1 cellular context compared by ENCODE assay signal in the genomic region with DNA sequence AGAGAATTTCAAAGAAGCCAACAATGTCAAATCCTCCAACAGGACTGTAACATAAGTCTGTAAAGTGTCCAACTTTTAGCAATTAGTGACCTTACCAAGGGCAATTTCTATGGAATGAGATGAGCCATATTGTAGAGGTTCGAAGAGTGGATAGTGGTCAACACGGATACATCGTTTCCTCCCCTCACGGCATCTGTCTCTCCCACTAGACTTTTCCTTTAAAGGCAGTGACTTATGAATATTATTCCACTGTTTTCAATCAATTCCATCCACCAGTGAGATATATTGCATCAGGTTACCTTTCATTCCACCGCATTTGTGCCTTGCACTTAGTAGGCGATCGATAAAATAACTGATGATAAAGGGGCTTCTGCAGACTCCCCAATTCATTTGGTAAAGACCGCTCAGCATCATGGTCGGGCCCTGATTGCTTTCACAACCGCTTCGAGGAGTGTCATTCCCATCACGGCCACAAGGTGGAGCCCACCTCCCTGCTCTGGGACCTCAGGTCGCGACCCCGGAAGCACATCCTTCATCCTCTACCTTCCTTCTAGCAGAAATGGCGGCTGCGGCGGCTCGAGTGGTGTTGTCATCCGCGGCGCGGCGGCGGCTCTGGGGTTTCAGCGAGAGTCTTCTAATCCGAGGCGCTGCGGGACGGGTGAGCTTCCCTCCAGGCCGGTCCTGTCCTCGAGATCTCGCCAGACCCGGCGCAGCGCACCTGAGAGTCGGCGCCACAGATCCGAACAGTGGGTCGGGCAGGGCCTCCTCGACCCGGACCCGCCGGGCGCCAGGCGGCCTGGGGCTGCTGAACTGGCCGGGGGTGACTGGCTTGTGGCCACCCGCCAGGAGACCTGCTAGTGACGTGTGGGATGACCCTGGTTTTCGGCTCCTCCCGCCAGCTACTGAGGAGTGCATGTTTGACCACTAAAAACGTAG.
TF ChIP-seq lines count a peak whose summit lies in the region.

A gene with protein sequence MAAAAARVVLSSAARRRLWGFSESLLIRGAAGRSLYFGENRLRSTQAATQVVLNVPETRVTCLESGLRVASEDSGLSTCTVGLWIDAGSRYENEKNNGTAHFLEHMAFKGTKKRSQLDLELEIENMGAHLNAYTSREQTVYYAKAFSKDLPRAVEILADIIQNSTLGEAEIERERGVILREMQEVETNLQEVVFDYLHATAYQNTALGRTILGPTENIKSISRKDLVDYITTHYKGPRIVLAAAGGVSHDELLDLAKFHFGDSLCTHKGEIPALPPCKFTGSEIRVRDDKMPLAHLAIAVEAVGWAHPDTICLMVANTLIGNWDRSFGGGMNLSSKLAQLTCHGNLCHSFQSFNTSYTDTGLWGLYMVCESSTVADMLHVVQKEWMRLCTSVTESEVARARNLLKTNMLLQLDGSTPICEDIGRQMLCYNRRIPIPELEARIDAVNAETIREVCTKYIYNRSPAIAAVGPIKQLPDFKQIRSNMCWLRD (plus strand): TSS at position 535 of the 936 bp plus-strand sequence. CDS start 25 bp downstream, at position 560.

TF ChIP-seq in HepG2, 621 proteins besides CTCF, POLR2A, EP300 and RAD21 (continued from another document and continues in another):
- no peak for TF ChIP-seq SRSF4 (IDR thresholded peaks at IDR 0.05; ENCODE audit: low read depth, low read length, poor library complexity, severe bottlenecking)
- no peak for TF ChIP-seq ZNF282 (IDR thresholded peaks at IDR 0.05; ENCODE audit: partially characterized antibody)
- TF ChIP-seq ZNF337 (CRISPR knock-in tag; IDR thresholded peaks at IDR 0.05; ENCODE audit: borderline replicate concordance, low read depth) = no peak
- TF ChIP-seq TOE1 (CRISPR knock-in tag; IDR thresholded peaks at IDR 0.05) = peak; percentile 70; the same call in 1 of the 2 replicates
- peak; percentile 71; the same call in 1 of the 2 replicates for TF ChIP-seq ZNF772 (CRISPR knock-in tag; IDR thresholded peaks at IDR 0.05)
- peak; percentile 93 for TF ChIP-seq ELF3 (CRISPR knock-in tag; IDR thresholded peaks at IDR 0.05)
- no peak for TF ChIP-seq RNF2 (conservative IDR thresholded peaks at IDR 0.05; ENCODE audit: low read depth)
- TF ChIP-seq ZNF598 (CRISPR knock-in tag; IDR thresholded peaks at IDR 0.05; ENCODE audit: borderline replicate concordance) = no peak; the same call in 1 of the 2 replicates
- TF ChIP-seq FLYWCH1 (CRISPR knock-in tag; IDR thresholded peaks at IDR 0.05) = no peak
- peak; percentile 77; the same call in 1 of the 2 replicates for TF ChIP-seq EED (CRISPR knock-in tag; IDR thresholded peaks at IDR 0.05)
- TF ChIP-seq ZNF746 (CRISPR knock-in tag; IDR thresholded peaks at IDR 0.05) = no peak
- TF ChIP-seq PITX1 (CRISPR knock-in tag; IDR thresholded peaks at IDR 0.05) = 0 out of 2 replicates have a peak, but pooled peaks have one; percentile 60
- no peak for TF ChIP-seq HDAC6 (IDR thresholded peaks at IDR 0.05; ENCODE audit: low read depth, low read length)
- TF ChIP-seq, protein P1, sequence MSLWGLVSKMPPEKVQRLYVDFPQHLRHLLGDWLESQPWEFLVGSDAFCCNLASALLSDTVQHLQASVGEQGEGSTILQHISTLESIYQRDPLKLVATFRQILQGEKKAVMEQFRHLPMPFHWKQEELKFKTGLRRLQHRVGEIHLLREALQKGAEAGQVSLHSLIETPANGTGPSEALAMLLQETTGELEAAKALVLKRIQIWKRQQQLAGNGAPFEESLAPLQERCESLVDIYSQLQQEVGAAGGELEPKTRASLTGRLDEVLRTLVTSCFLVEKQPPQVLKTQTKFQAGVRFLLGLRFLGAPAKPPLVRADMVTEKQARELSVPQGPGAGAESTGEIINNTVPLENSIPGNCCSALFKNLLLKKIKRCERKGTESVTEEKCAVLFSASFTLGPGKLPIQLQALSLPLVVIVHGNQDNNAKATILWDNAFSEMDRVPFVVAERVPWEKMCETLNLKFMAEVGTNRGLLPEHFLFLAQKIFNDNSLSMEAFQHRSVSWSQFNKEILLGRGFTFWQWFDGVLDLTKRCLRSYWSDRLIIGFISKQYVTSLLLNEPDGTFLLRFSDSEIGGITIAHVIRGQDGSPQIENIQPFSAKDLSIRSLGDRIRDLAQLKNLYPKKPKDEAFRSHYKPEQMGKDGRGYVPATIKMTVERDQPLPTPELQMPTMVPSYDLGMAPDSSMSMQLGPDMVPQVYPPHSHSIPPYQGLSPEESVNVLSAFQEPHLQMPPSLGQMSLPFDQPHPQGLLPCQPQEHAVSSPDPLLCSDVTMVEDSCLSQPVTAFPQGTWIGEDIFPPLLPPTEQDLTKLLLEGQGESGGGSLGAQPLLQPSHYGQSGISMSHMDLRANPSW (CRISPR knock-in tag; IDR thresholded peaks at IDR 0.05; ENCODE audit: borderline replicate concordance) = peak; percentile 79; the same call in 1 of the 2 replicates
- TF ChIP-seq, protein P2, sequence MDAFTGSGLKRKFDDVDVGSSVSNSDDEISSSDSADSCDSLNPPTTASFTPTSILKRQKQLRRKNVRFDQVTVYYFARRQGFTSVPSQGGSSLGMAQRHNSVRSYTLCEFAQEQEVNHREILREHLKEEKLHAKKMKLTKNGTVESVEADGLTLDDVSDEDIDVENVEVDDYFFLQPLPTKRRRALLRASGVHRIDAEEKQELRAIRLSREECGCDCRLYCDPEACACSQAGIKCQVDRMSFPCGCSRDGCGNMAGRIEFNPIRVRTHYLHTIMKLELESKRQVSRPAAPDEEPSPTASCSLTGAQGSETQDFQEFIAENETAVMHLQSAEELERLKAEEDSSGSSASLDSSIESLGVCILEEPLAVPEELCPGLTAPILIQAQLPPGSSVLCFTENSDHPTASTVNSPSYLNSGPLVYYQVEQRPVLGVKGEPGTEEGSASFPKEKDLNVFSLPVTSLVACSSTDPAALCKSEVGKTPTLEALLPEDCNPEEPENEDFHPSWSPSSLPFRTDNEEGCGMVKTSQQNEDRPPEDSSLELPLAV (CRISPR knock-in tag; conservative IDR thresholded peaks at IDR 0.05; ENCODE audit: low read depth) = no peak
- peak; percentile 78 for TF ChIP-seq STAG1 (CRISPR knock-in tag; IDR thresholded peaks at IDR 0.05)
- TF ChIP-seq CCDC6 (CRISPR knock-in tag; IDR thresholded peaks at IDR 0.05) = no peak
- no peak; the same call in 1 of the 2 replicates for TF ChIP-seq ZBTB20 (CRISPR knock-in tag; IDR thresholded peaks at IDR 0.05; ENCODE audit: borderline replicate concordance, low read depth)
- 0 out of 2 replicates have a peak, but pooled peaks have one; percentile 42 for TF ChIP-seq ZNF136 (CRISPR knock-in tag; IDR thresholded peaks at IDR 0.05; ENCODE audit: low read depth)
- no peak for TF ChIP-seq GLMP (CRISPR knock-in tag; IDR thresholded peaks at IDR 0.05; ENCODE audit: borderline replicate concordance)
- TF ChIP-seq MAF1 (CRISPR knock-in tag; IDR thresholded peaks at IDR 0.05; ENCODE audit: borderline replicate concordance) = 0 out of 2 replicates have a peak, but pooled peaks have one; percentile 37
- peak; percentile 100 for TF ChIP-seq NR2C2 (CRISPR knock-in tag; IDR thresholded peaks at IDR 0.05; ENCODE audit: borderline replicate concordance)
- no peak for TF ChIP-seq ZMYM2 (CRISPR knock-in tag; IDR thresholded peaks at IDR 0.05)
- no peak for TF ChIP-seq CAMTA2 (CRISPR knock-in tag; IDR thresholded peaks at IDR 0.05; ENCODE audit: borderline replicate concordance)
- no peak for TF ChIP-seq SMAD9 (CRISPR knock-in tag; IDR thresholded peaks at IDR 0.05)
- peak; percentile 71; the same call in 1 of the 2 replicates for TF ChIP-seq RCOR2 (CRISPR knock-in tag; IDR thresholded peaks at IDR 0.05)
- TF ChIP-seq ZNF7 (CRISPR knock-in tag; IDR thresholded peaks at IDR 0.05) = no peak
- TF ChIP-seq, protein P3, sequence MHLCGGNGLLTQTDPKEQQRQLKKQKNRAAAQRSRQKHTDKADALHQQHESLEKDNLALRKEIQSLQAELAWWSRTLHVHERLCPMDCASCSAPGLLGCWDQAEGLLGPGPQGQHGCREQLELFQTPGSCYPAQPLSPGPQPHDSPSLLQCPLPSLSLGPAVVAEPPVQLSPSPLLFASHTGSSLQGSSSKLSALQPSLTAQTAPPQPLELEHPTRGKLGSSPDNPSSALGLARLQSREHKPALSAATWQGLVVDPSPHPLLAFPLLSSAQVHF (CRISPR knock-in tag; IDR thresholded peaks at IDR 0.05) = peak; percentile 15; the same call in 1 of the 2 replicates
- TF ChIP-seq HMG20B (CRISPR knock-in tag; conservative IDR thresholded peaks at IDR 0.05) = no peak
- peak; percentile 72 for TF ChIP-seq FOXJ3 (CRISPR knock-in tag; IDR thresholded peaks at IDR 0.05; ENCODE audit: borderline replicate concordance)
- no peak for TF ChIP-seq ZNF577 (CRISPR knock-in tag; IDR thresholded peaks at IDR 0.05; ENCODE audit: borderline replicate concordance, low read depth)
- TF ChIP-seq, protein P4, sequence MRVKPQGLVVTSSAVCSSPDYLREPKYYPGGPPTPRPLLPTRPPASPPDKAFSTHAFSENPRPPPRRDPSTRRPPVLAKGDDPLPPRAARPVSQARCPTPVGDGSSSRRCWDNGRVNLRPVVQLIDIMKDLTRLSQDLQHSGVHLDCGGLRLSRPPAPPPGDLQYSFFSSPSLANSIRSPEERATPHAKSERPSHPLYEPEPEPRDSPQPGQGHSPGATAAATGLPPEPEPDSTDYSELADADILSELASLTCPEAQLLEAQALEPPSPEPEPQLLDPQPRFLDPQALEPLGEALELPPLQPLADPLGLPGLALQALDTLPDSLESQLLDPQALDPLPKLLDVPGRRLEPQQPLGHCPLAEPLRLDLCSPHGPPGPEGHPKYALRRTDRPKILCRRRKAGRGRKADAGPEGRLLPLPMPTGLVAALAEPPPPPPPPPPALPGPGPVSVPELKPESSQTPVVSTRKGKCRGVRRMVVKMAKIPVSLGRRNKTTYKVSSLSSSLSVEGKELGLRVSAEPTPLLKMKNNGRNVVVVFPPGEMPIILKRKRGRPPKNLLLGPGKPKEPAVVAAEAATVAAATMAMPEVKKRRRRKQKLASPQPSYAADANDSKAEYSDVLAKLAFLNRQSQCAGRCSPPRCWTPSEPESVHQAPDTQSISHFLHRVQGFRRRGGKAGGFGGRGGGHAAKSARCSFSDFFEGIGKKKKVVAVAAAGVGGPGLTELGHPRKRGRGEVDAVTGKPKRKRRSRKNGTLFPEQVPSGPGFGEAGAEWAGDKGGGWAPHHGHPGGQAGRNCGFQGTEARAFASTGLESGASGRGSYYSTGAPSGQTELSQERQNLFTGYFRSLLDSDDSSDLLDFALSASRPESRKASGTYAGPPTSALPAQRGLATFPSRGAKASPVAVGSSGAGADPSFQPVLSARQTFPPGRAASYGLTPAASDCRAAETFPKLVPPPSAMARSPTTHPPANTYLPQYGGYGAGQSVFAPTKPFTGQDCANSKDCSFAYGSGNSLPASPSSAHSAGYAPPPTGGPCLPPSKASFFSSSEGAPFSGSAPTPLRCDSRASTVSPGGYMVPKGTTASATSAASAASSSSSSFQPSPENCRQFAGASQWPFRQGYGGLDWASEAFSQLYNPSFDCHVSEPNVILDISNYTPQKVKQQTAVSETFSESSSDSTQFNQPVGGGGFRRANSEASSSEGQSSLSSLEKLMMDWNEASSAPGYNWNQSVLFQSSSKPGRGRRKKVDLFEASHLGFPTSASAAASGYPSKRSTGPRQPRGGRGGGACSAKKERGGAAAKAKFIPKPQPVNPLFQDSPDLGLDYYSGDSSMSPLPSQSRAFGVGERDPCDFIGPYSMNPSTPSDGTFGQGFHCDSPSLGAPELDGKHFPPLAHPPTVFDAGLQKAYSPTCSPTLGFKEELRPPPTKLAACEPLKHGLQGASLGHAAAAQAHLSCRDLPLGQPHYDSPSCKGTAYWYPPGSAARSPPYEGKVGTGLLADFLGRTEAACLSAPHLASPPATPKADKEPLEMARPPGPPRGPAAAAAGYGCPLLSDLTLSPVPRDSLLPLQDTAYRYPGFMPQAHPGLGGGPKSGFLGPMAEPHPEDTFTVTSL (CRISPR knock-in tag; IDR thresholded peaks at IDR 0.05; ENCODE audit: borderline replicate concordance) = no peak
- no peak for TF ChIP-seq HNF1A (IDR thresholded peaks at IDR 0.05; ENCODE audit: low read depth)
- 0 out of 2 replicates have a peak, but pooled peaks have one; percentile 43 for TF ChIP-seq HNF1A (CRISPR knock-in tag; IDR thresholded peaks at IDR 0.05; ENCODE audit: borderline replicate concordance)
- peak; percentile 29; the same call in 1 of the 2 replicates for TF ChIP-seq MIXL1 (CRISPR knock-in tag; IDR thresholded peaks at IDR 0.05)
- no peak for TF ChIP-seq ZFP1 (CRISPR knock-in tag; IDR thresholded peaks at IDR 0.05)
- no peak for TF ChIP-seq SRSF9 (IDR thresholded peaks at IDR 0.05; ENCODE audit: borderline replicate concordance, insufficient read depth, low read depth, low read length, poor library complexity, severe bottlenecking)
- TF ChIP-seq ZNF263 (CRISPR knock-in tag; IDR thresholded peaks at IDR 0.05) = peak; percentile 37; the same call in 1 of the 2 replicates
- no peak; the same call in 1 of the 2 replicates for TF ChIP-seq NFKBIZ (CRISPR knock-in tag; IDR thresholded peaks at IDR 0.05)
